In the genomic region with DNA sequence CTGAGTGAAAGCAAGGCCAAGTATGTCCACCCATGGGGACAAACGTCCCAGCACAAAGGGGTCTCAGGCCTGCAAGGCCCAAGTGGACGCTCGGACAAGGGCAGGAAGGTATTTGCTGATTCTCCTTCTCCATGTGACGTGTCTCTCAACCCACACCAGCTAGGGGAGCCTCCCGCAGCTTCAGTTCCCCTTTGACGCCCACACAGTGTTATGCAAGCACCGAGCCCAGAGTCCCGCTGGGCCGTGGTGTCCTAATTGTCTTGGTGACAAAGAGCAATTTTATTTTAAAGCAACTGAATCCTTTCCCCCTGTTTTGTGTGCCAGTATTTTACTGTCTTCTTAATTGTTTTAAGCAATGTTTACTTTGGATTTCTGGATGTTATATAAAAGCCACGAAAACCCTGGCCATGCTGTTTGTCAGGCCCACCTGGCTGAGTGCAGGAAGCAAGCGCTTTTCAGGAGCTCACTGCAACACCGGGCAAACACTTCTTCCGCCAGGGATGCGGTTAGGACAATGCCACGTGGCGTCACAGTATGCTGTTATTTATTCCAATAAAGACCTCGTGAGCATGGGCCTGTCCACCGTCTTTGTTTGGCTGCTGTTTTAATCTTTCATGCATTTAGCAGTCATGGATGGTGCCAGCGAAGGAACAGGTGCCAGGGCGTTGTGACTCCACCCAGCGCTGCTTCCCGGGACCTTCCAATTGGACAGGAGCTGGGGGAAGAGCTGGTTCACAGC, we compare ENCODE assay signal across 8 cellular contexts. TPM values are rescaled to one million over a fixed set of nuclear protein-coding genes. Genes with fewer than 3 reads are reported as not detected.
DNase-seq lines count a peak whose midpoint lies in the region; ATAC-seq lines count a peak whose summit lies in the region.

No MANE protein-coding gene starts in this region.

- H4K91ac ChIP-seq in mesenchymal stem cell (ENCODE audit: low read length): no peak overlapping the region

- no peak overlapping the region for H2BK5ac ChIP-seq in mesenchymal stem cell (ENCODE audit: low read depth, low read length, poor library complexity, severe bottlenecking)

- DNase-seq in amygdala (lab: John Stamatoyannopoulos, UW): peak in 29 of 56 donors; percentile 1 to 60 (median 25)
- DNase-seq in mucosa of gallbladder (ENCODE audit: low spot score): peak; percentile 53
- DNase-seq in EL: no peak
- DNase-seq in activated naive CD4-positive, alpha-beta T cell (lab: John Stamatoyannopoulos, UW): no peak
- DNase-seq in mesenchymal stem cell: no peak

- H3K36me3 Mint-ChIP-seq in IgD-negative memory B cell: peaks cover 2% of the 10 kb centered on the region

- no peak overlapping the region for H3K23ac ChIP-seq in mesenchymal stem cell (ENCODE audit: low read length in 2 of 2)

- H2AK5ac ChIP-seq in mesenchymal stem cell (ENCODE audit: low read length, severe bottlenecking): no peak overlapping the region

- ATAC-seq in GM18868 (IDR thresholded peaks at IDR 0.05; ENCODE audit: unreplicated experiment) (peak; percentile 84), HG03280 (IDR thresholded peaks at IDR 0.05; ENCODE audit: unreplicated experiment) (no peak)

- peak overlapping the region; percentile 3 to 71 (median 19) for H3K4me3 Mint-ChIP-seq in IgD-negative memory B cell

- no peak overlapping the region for H4K8ac ChIP-seq in mesenchymal stem cell (ENCODE audit: low read length)

- no peak overlapping the region for H2AFZ ChIP-seq in mesenchymal stem cell (ENCODE audit: low read depth, low read length)

- no peak overlapping the region for H3K4me3 ChIP-seq in mesenchymal stem cell (ENCODE audit: insufficient read depth in 1 of 2, low read depth in 1 of 2, low read length in 2 of 2)

- H2BK15ac ChIP-seq in mesenchymal stem cell (ENCODE audit: low read depth, poor library complexity, severe bottlenecking): no peak overlapping the region

- H3K4me2 ChIP-seq in mesenchymal stem cell (ENCODE audit: low read length, poor library complexity, severe bottlenecking): no peak overlapping the region

- H3K36me3 ChIP-seq in mesenchymal stem cell (ENCODE audit: control insufficient read depth in 1 of 2, insufficient read depth in 2 of 2, low read depth in 1 of 2, low read length in 2 of 2): no peaks in the 10 kb centered on the region

- H2BK120ac ChIP-seq in mesenchymal stem cell (ENCODE audit: low read depth, low read length): no peak overlapping the region

- peak overlapping the region; percentile 6 to 76 (median 44) for H3K27ac Mint-ChIP-seq in IgD-negative memory B cell

- no peaks in the 10 kb centered on the region for H3K9me3 ChIP-seq in mesenchymal stem cell (ENCODE audit: control insufficient read depth, low read length)

- H3K18ac ChIP-seq in mesenchymal stem cell (ENCODE audit: low read depth in 1 of 2, low read length in 2 of 2): no peak overlapping the region

- no peak overlapping the region for H3K9ac ChIP-seq in mesenchymal stem cell (ENCODE audit: low read length)

- peaks cover 1% of the 10 kb centered on the region for H3K27me3 Mint-ChIP-seq in IgD-negative memory B cell

- no peak overlapping the region for H2BK12ac ChIP-seq in mesenchymal stem cell (ENCODE audit: low read length in 2 of 2)

- WGBS in mesenchymal stem cell: 88% methylated on average over 22 of the region's 22 CpGs

- no peak overlapping the region for H3K4ac ChIP-seq in mesenchymal stem cell (ENCODE audit: low read depth in 1 of 2, low read length in 2 of 2)

- H3K14ac ChIP-seq in mesenchymal stem cell (ENCODE audit: low read length in 2 of 2): no peak overlapping the region

- no peaks in the 10 kb centered on the region for H3K79me1 ChIP-seq in mesenchymal stem cell (replicated peaks; ENCODE audit: low read length, poor library complexity, severe bottlenecking)

- H3K4me1 Mint-ChIP-seq in IgD-negative memory B cell: peaks cover 7 to 12% (median 11%) of the 10 kb centered on the region in 3 donors

- no peak overlapping the region for H3K27ac ChIP-seq in mesenchymal stem cell (ENCODE audit: low read length, poor library complexity, severe bottlenecking)

- H3K27me3 ChIP-seq in mesenchymal stem cell (ENCODE audit: control insufficient read depth in 1 of 2, insufficient read depth in 1 of 2, low read length in 2 of 2): peaks cover 4 to 22% of the 10 kb centered on the region in 2 experiments

- no peaks in the 10 kb centered on the region for H3K9me3 Mint-ChIP-seq in IgD-negative memory B cell

- H3K4me1 ChIP-seq in mesenchymal stem cell (ENCODE audit: control insufficient read depth, insufficient read depth, low read depth, low read length): peaks cover 9% of the 10 kb centered on the region

RNA-seq across cellular contexts. Expression of a gene that starts 8.2 kb away (rescaled TPM):
- polyA plus RNA-seq in IgD-negative memory B cell: 120 TPM
- total RNA-seq in mucosa of gallbladder: 23.3 TPM
- not detected for polyA plus RNA-seq in mesenchymal stem cell (2013, experiment 1 of 2)
- polyA plus RNA-seq in mesenchymal stem cell (2013, experiment 2 of 2): not detected

Comparison
In these comparisons a context has a peak if more than half of its experiments do, and no peak if none do; other contexts are left out.
1. DNase-seq: peak in amygdala (29 of 56) and mucosa of gallbladder (single experiment); none in EL (single experiment), activated naive CD4-positive, alpha-beta T cell (0 of 4) and mesenchymal stem cell (single experiment).